8 cellular contexts compared by ENCODE assay signal in genomic region chr3:39378092-39378491, GRCh38. TPM values are rescaled to one million over a fixed set of nuclear protein-coding genes. Genes with fewer than 3 reads are reported as not detected.
A peak's percentile ranks its signal among the peaks of the same experiment; 100 is the strongest.
DNase-seq lines count a peak whose midpoint lies in the region; ATAC-seq and TF ChIP-seq lines count a peak whose summit lies in the region.

No MANE protein-coding gene starts in this region.

- peak; percentile 57 for ATAC-seq in GM21576 (IDR thresholded peaks at IDR 0.05; ENCODE audit: unreplicated experiment)

- peak; percentile 58 to 69 (median 62) for DNase-seq in CD4-positive, alpha-beta memory T cell
- DNase-seq in activated T-helper 9 cell treated with anti-CD3 and anti-CD28 coated beads, Interleukin-2, amount 50 U/mL, for 16 hours (ENCODE audit: low read depth), result peak; percentile 24
- peak; percentile 72 for DNase-seq in iPS DF 4.7 (ENCODE audit: extremely low read depth, low spot score)
- DNase-seq in stimulated activated CD4-positive, alpha-beta T cell treated with anti-CD3 and anti-CD28 coated beads, Interleukin-4, amount 100 ng/mL, for 48 hours (ENCODE audit: low read depth in 2 of 2), result peak; percentile 25 to 49
- DNase-seq in AML-193 (lab: John Stamatoyannopoulos, UW), result no peak
- no peak for DNase-seq in coronary artery (ENCODE audit: low spot score)

- peaks cover 4 to 15% (median 8%) of the 10 kb centered on the region in 4 donors for H3K4me1 Mint-ChIP-seq in CD4-positive, alpha-beta memory T cell

- no peaks in the 10 kb centered on the region for H3K9me2 ChIP-seq in Loucy (replicated peaks; ENCODE audit: low read depth, low read length)

- POLR2A ChIA-PET in CD4-positive, alpha-beta memory T cell (lab: Charles Lee; ENCODE audit: partially characterized antibody), result interaction anchor here (0.6 to 2.8 kb wide), 3 partner anchors 30 to 87 kb away, joined by 3 to 10 read pairs (median 4); no protein-coding TSS in a partner anchor

- H3K27ac Mint-ChIP-seq in CD4-positive, alpha-beta memory T cell, result peak overlapping the region in 2 of 7 donors; percentile 28 to 39

- H3F3A ChIP-seq in Loucy (ENCODE audit: low read depth), result no peaks in the 10 kb centered on the region

- peaks cover 11% of the 10 kb centered on the region for H3K4me1 ChIP-seq in CD4-positive, alpha-beta memory T cell (ENCODE audit: insufficient read depth, low read length)
- peaks cover 24% of the 10 kb centered on the region for H3K4me1 ChIP-seq in Loucy (ENCODE audit: insufficient read depth, low read length, poor library complexity, severe bottlenecking)

- H3K27me3 Mint-ChIP-seq in CD4-positive, alpha-beta memory T cell, result no peaks in the 10 kb centered on the region

- no peaks in the 10 kb centered on the region for H3K36me3 ChIP-seq in CD4-positive, alpha-beta memory T cell (ENCODE audit: insufficient read depth, low read length)
- H3K36me3 ChIP-seq in Loucy (ENCODE audit: insufficient read depth, low read length), result no peaks in the 10 kb centered on the region

- H3K79me2 ChIP-seq in Loucy (ENCODE audit: insufficient read depth, low read length), result peaks cover 6% of the 10 kb centered on the region; the same call in 1 of the 2 replicates

- no peaks in the 10 kb centered on the region for H3K27me3 ChIP-seq in CD4-positive, alpha-beta memory T cell (ENCODE audit: insufficient read depth, low read length)
- no peaks in the 10 kb centered on the region for H3K27me3 ChIP-seq in Loucy (ENCODE audit: insufficient read depth, low read length, poor library complexity, severe bottlenecking)

- no peaks in the 10 kb centered on the region for H3K9me3 Mint-ChIP-seq in CD4-positive, alpha-beta memory T cell

- H3K4me3 ChIP-seq in CD4-positive, alpha-beta memory T cell (ENCODE audit: low read length in 2 of 2), result no peak overlapping the region
- H3K4me3 ChIP-seq in Loucy (ENCODE audit: low read length, poor library complexity, severe bottlenecking), result no peak overlapping the region
- no peak overlapping the region for H3K4me3 ChIP-seq in coronary artery

- peaks cover 0 to under 1% of the 10 kb centered on the region in 2 donors for H3K36me3 Mint-ChIP-seq in CD4-positive, alpha-beta memory T cell

- 0 out of 2 replicates have a peak overlapping the region, but pooled peaks have one; percentile 35 for H2AFZ ChIP-seq in Loucy (ENCODE audit: low read length)

- peak overlapping the region; percentile 46 for H3K9ac ChIP-seq in Loucy (ENCODE audit: low read depth, low read length, poor library complexity, severe bottlenecking)

- intact Hi-C loops in CD4-positive, alpha-beta memory T cell (cut with micrococcal nuclease), result loop anchor here (1.0 kb wide), 3 partner anchors 86 to 189 kb away; no protein-coding TSS in a partner anchor

- H3K4me2 ChIP-seq in Loucy (ENCODE audit: low read depth, low read length, poor library complexity, severe bottlenecking), result peak overlapping the region; percentile 13

- no peaks in the 10 kb centered on the region for H4K20me1 ChIP-seq in Loucy (ENCODE audit: insufficient read depth, low read length, poor library complexity, severe bottlenecking)

- H3K27ac ChIP-seq in CD4-positive, alpha-beta memory T cell (ENCODE audit: low read depth, low read length), result no peak overlapping the region
- no peak overlapping the region for H3K27ac ChIP-seq in coronary artery

- H3K9me3 ChIP-seq in CD4-positive, alpha-beta memory T cell (ENCODE audit: control insufficient read depth in 1 of 2, low read length in 2 of 2), result no peaks in the 10 kb centered on the region
- H3K9me3 ChIP-seq in Loucy (ENCODE audit: insufficient read depth, low read depth, low read length), result no peaks in the 10 kb centered on the region

- peak; percentile 97 for TF ChIP-seq CTCF in Loucy (conservative IDR thresholded peaks at IDR 0.05; ENCODE audit: low read length)
- no peak for TF ChIP-seq CTCF in coronary artery (IDR thresholded peaks at IDR 0.05)

- H3K4me3 Mint-ChIP-seq in CD4-positive, alpha-beta memory T cell, result peak overlapping the region in 1 of 8 donors; percentile 18

- CTCF ChIA-PET in CD4-positive, alpha-beta memory T cell (lab: Charles Lee; ENCODE audit: partially characterized antibody), result interaction anchor here (0.5 to 6.4 kb wide), 21 partner anchors 9 to 403 kb away, joined by 3 to 73 read pairs (median 4); partner anchors contain the start of gene CCR8

RNA-seq across cellular contexts. Expression of gene SLC25A38, which starts 5.1 kb away (rescaled TPM):
- total RNA-seq in CD4-positive, alpha-beta memory T cell, result 10 to 100 TPM; 46.0 to 53.5 TPM
- 10 to 100 TPM; 44.5 to 55.5 TPM for polyA plus RNA-seq in CD4-positive, alpha-beta memory T cell

RNA-seq across cellular contexts. Expression of gene RPSA, which starts 28.4 kb away (rescaled TPM):
- total RNA-seq in CD4-positive, alpha-beta memory T cell, result 1,000 to 10,000 TPM; 1,582 to 1,688 TPM
- 1,000 to 10,000 TPM; 1,062 to 1,312 TPM for polyA plus RNA-seq in CD4-positive, alpha-beta memory T cell

RNA-seq across cellular contexts. Expression of gene CCR8, which starts 48.6 kb away (rescaled TPM):
- total RNA-seq in CD4-positive, alpha-beta memory T cell, result 1 to 10 TPM; 5.3 to 6.9 TPM
- polyA plus RNA-seq in CD4-positive, alpha-beta memory T cell, result 10 to 100 TPM in 1 of 2 donors, 1 to 10 TPM in 1; 5.6 to 12.3 TPM

Comparison
In these comparisons a context has a peak if more than half of its experiments do, and no peak if none do; other contexts are left out.
1. DNase-seq: peak in CD4-positive, alpha-beta memory T cell (5 of 5), activated T-helper 9 cell treated with anti-CD3 and anti-CD28 coated beads, Interleukin-2, amount 50 U/mL, for 16 hours (single experiment), iPS DF 4.7 (single experiment) and stimulated activated CD4-positive, alpha-beta T cell treated with anti-CD3 and anti-CD28 coated beads, Interleukin-4, amount 100 ng/mL, for 48 hours (2 of 2); none in AML-193 (0 of 2) and coronary artery (single experiment).